In genomic region chr1:983736-984475, GRCh38 we compare ENCODE assay signal across 6 cellular contexts. TPM values are rescaled to one million over a fixed set of nuclear protein-coding genes. Genes with fewer than 3 reads are reported as not detected.
DNase-seq lines count a peak whose midpoint lies in the region; ATAC-seq, FAIRE-seq and TF ChIP-seq lines count a peak whose summit lies in the region.

No MANE protein-coding gene starts in this region.

- DNase-seq in NCI-H1105 treated with DMSO at 0.1 percent for 48 hours (lab: John Stamatoyannopoulos, UW) (peak; percentile 22), NCI-H1105 (lab: John Stamatoyannopoulos, UW) (no peak), keratinocyte (ENCODE audit: low read depth, low spot score) (no peak), transverse colon (peak; percentile 51), mucosa of gallbladder (ENCODE audit: low spot score) (no peak)
- peak; percentile 65 for DNase-seq in activated T-cell treated with anti-CD3 and anti-CD28 coated beads, Interleukin-2, amount 50 U/mL, for 4 hours

- H3K4me2 ChIP-seq in keratinocyte (ENCODE audit: control insufficient read depth, extremely low read depth, insufficient read depth, low read depth, low read length), result no peak overlapping the region

- H3K27me3 Mint-ChIP-seq in activated T-cell treated with anti-CD3 and anti-CD28 coated beads, Interleukin-2, amount 50 U/mL, for 4 hours (ENCODE audit: low read depth), result peaks cover 36% of the 10 kb centered on the region

- H3K9me3 ChIP-seq in keratinocyte (ENCODE audit: control insufficient read depth, low read depth, low read length), result no peaks in the 10 kb centered on the region
- H3K9me3 ChIP-seq in transverse colon, result no peaks in the 10 kb centered on the region

- ATAC-seq in activated T-cell treated with anti-CD3 and anti-CD28 coated beads, Interleukin-2, amount 50 U/mL, for 4 hours, result peak; percentile 72 to 82

- no peaks in the 10 kb centered on the region for H3K4me1 Mint-ChIP-seq in activated T-cell treated with anti-CD3 and anti-CD28 coated beads, Interleukin-2, amount 50 U/mL, for 4 hours (ENCODE audit: low read depth)

- H3K27ac ChIP-seq in keratinocyte (ENCODE audit: control insufficient read depth, insufficient read depth, low read length) (no peak overlapping the region), transverse colon (no peak overlapping the region)

- H3K36me3 ChIP-seq in keratinocyte (ENCODE audit: control insufficient read depth in 2 of 2, extremely low read depth in 1 of 2, insufficient read depth in 2 of 2, low read length in 2 of 2) (no peaks in the 10 kb centered on the region), transverse colon (no peaks in the 10 kb centered on the region)

- no peaks in the 10 kb centered on the region for H3K9me1 ChIP-seq in keratinocyte (ENCODE audit: control insufficient read depth, extremely low read depth, insufficient read depth, low read length)

- no peaks in the 10 kb centered on the region for H3K9me3 Mint-ChIP-seq in activated T-cell treated with anti-CD3 and anti-CD28 coated beads, Interleukin-2, amount 50 U/mL, for 4 hours

- H3K4me3 ChIP-seq in keratinocyte (ENCODE audit: control insufficient read depth in 2 of 3, extremely low read depth in 1 of 3, insufficient read depth in 2 of 3, low read depth in 1 of 3, low read length in 3 of 3) (no peak overlapping the region), transverse colon (no peak overlapping the region)

- dilution Hi-C loops in keratinocyte (cut with MboI; ENCODE audit: extremely low pct_ligation_motif_present, low sequenced_read_pairs), result no loop called here

- H3K4me3 Mint-ChIP-seq in activated T-cell treated with anti-CD3 and anti-CD28 coated beads, Interleukin-2, amount 50 U/mL, for 4 hours, result no peak overlapping the region

- peak in 2 of 3 experiments; percentile 90 to 91 for TF ChIP-seq CTCF in keratinocyte (optimal IDR thresholded peaks at IDR 0.05 in 1 of 3, IDR thresholded peaks at IDR 0.05 in 1 of 3, conservative IDR thresholded peaks at IDR 0.05 in 1 of 3; ENCODE audit: extremely low read depth in 1 of 3, insufficient read depth in 2 of 3, low read length in 3 of 3)
- peak; percentile 55 to 99 (median 96) for TF ChIP-seq CTCF in transverse colon (IDR thresholded peaks at IDR 0.05)

- no peak overlapping the region for H2AFZ ChIP-seq in keratinocyte (ENCODE audit: control insufficient read depth, low read length)

- 25 to 40% methylated on average over 3 to 29 of the region's 32 CpGs for WGBS in transverse colon (ENCODE audit: low coverage in 1 of 2), 2 donors

- H3K27me3 ChIP-seq in keratinocyte (ENCODE audit: control insufficient read depth, extremely low read depth, insufficient read depth, low read length) (peaks cover 51% of the 10 kb centered on the region), transverse colon (peaks cover 72% of the 10 kb centered on the region)

- TF ChIP-seq EP300 in transverse colon (IDR thresholded peaks at IDR 0.05; ENCODE audit: low read depth), result no peak

- no peak for FAIRE-seq in keratinocyte (lab: Jason Lieb, UNC)

- H3K4me1 ChIP-seq in keratinocyte (ENCODE audit: control insufficient read depth, extremely low read depth, insufficient read depth, low read length), result no peaks in the 10 kb centered on the region
- peaks cover 0 to 6% (median 2%) of the 10 kb centered on the region in 4 donors for H3K4me1 ChIP-seq in transverse colon

- no peak for TF ChIP-seq POLR2A in transverse colon (IDR thresholded peaks at IDR 0.05)

- intact Hi-C loops in transverse colon (cut with DNase I; ENCODE audit: low total_unique reads), result loop anchor here (2.0 kb wide), 1 partner anchor 79 kb away; no protein-coding TSS in a partner anchor

- no peak overlapping the region for H3K9ac ChIP-seq in keratinocyte (ENCODE audit: control insufficient read depth, extremely low read depth, insufficient read depth, low read length)

- in situ Hi-C loops in transverse colon (cut with MboI; ENCODE audit: low pct_ligation_motif_present in 1 of 4, low pct_unique_long_range_greater_than_20kb in 1 of 4, low sequenced_read_pairs in 3 of 4), result no loop called here

- H3K79me2 ChIP-seq in keratinocyte (ENCODE audit: control insufficient read depth, insufficient read depth, low read length), result no peaks in the 10 kb centered on the region

- no peaks in the 10 kb centered on the region for H3K36me3 Mint-ChIP-seq in activated T-cell treated with anti-CD3 and anti-CD28 coated beads, Interleukin-2, amount 50 U/mL, for 4 hours (ENCODE audit: insufficient read depth)

- H4K20me1 ChIP-seq in keratinocyte (ENCODE audit: control insufficient read depth, extremely low read depth, insufficient read depth, low read length), result no peaks in the 10 kb centered on the region

RNA-seq across cellular contexts. Expression of gene PERM1, which starts 2.0 kb away (rescaled TPM):
- not detected for total RNA-seq in activated T-cell treated with anti-CD3 and anti-CD28 coated beads, Interleukin-2, amount 50 U/mL, for 4 hours
- not detected in 3 replicates for polyA plus RNA-seq in keratinocyte
- polyA plus RNA-seq in keratinocyte (2011; ENCODE audit: low read depth), result not detected
- polyA plus RNA-seq in keratinocyte (2011; cell fraction: cytosol; rRNA removed), result not detected in 2 replicates
- polyA plus RNA-seq in keratinocyte (2011; cell fraction: nucleus; rRNA removed), result not detected in 2 replicates
- polyA plus RNA-seq in keratinocyte (2012; ENCODE audit: low replicate concordance), result 6.3 and 8.5 TPM in 2 replicates
- not detected in 3 replicates for polyA minus RNA-seq in keratinocyte
- not detected for polyA minus RNA-seq in keratinocyte (2011; cell fraction: cytosol; rRNA and poly(A)+ RNA removed)
- polyA minus RNA-seq in keratinocyte (2011; cell fraction: nucleus; rRNA and poly(A)+ RNA removed), result not detected in 2 replicates
- total RNA-seq in transverse colon (under 1 TPM in 1 of 4 donors, not detected in 3; 0.14 TPM), mucosa of gallbladder (0.35 TPM)

RNA-seq across cellular contexts. Expression of gene HES4, which starts 16.0 kb away (rescaled TPM):
- total RNA-seq in activated T-cell treated with anti-CD3 and anti-CD28 coated beads, Interleukin-2, amount 50 U/mL, for 4 hours, result 1 to 10 TPM; 1.3 to 3.0 (median 2.7) TPM
- 3.0 to 14.7 TPM (median 3.1 TPM) in 3 replicates for polyA plus RNA-seq in keratinocyte
- 9.0 TPM for polyA plus RNA-seq in keratinocyte (2011; ENCODE audit: low read depth)
- 4.3 and 19.7 TPM in 2 replicates for polyA plus RNA-seq in keratinocyte (2011; cell fraction: cytosol; rRNA removed)
- polyA plus RNA-seq in keratinocyte (2011; cell fraction: nucleus; rRNA removed), result 35.8 and 69.8 TPM in 2 replicates
- 4.7 and 19.6 TPM in 2 replicates for polyA plus RNA-seq in keratinocyte (2012; ENCODE audit: low replicate concordance)
- 0.35 to 0.79 TPM (median 0.76 TPM) in 3 replicates for polyA minus RNA-seq in keratinocyte
- 22.4 TPM for polyA minus RNA-seq in keratinocyte (2011; cell fraction: cytosol; rRNA and poly(A)+ RNA removed)
- polyA minus RNA-seq in keratinocyte (2011; cell fraction: nucleus; rRNA and poly(A)+ RNA removed), result 5.4 and 11.4 TPM in 2 replicates
- 100 to 1,000 TPM in 1 of 4 donors, 10 to 100 TPM in 3; 10.8 to 140 (median 15.7) TPM for total RNA-seq in transverse colon
- total RNA-seq in mucosa of gallbladder, result 25.6 TPM

RNA-seq across cellular contexts. Expression of gene PLEKHN1, which starts 17.6 kb away (rescaled TPM):
- total RNA-seq in activated T-cell treated with anti-CD3 and anti-CD28 coated beads, Interleukin-2, amount 50 U/mL, for 4 hours, result 1 to 10 TPM; 1.6 to 2.4 (median 1.9) TPM
- polyA plus RNA-seq in keratinocyte, result 2.5 to 4.9 TPM (median 3.8 TPM) in 3 replicates
- 4.0 TPM for polyA plus RNA-seq in keratinocyte (2011; ENCODE audit: low read depth)
- polyA plus RNA-seq in keratinocyte (2011; cell fraction: cytosol; rRNA removed), result 1.4 and 4.6 TPM in 2 replicates
- 14.0 and 25.9 TPM in 2 replicates for polyA plus RNA-seq in keratinocyte (2011; cell fraction: nucleus; rRNA removed)
- 10.0 and 12.7 TPM in 2 replicates for polyA plus RNA-seq in keratinocyte (2012; ENCODE audit: low replicate concordance)
- polyA minus RNA-seq in keratinocyte, result 2.1 to 7.9 TPM (median 2.2 TPM) in 3 replicates
- 5.8 TPM for polyA minus RNA-seq in keratinocyte (2011; cell fraction: cytosol; rRNA and poly(A)+ RNA removed)
- polyA minus RNA-seq in keratinocyte (2011; cell fraction: nucleus; rRNA and poly(A)+ RNA removed), result 9.8 and 12.5 TPM in 2 replicates
- total RNA-seq in transverse colon, result 1 to 10 TPM in 1 of 4 donors, under 1 TPM in 1, not detected in 2; 0.14 to 1.4 TPM
- total RNA-seq in mucosa of gallbladder, result 1.8 TPM

RNA-seq across cellular contexts. Expression of gene KLHL17, which starts 23.5 kb away (rescaled TPM):
- total RNA-seq in activated T-cell treated with anti-CD3 and anti-CD28 coated beads, Interleukin-2, amount 50 U/mL, for 4 hours, result 10 to 100 TPM; 32.1 to 36.6 (median 34.3) TPM
- 6.5 to 17.8 TPM (median 8.5 TPM) in 3 replicates for polyA plus RNA-seq in keratinocyte
- polyA plus RNA-seq in keratinocyte (2011; ENCODE audit: low read depth), result 2.2 TPM
- 1.7 and 3.4 TPM in 2 replicates for polyA plus RNA-seq in keratinocyte (2011; cell fraction: cytosol; rRNA removed)
- polyA plus RNA-seq in keratinocyte (2011; cell fraction: nucleus; rRNA removed), result 61.4 and 81.3 TPM in 2 replicates
- polyA plus RNA-seq in keratinocyte (2012; ENCODE audit: low replicate concordance), result 7.6 TPM in 2 replicates
- polyA minus RNA-seq in keratinocyte, result 3.6 to 4.8 TPM (median 4.2 TPM) in 3 replicates
- 3.3 TPM for polyA minus RNA-seq in keratinocyte (2011; cell fraction: cytosol; rRNA and poly(A)+ RNA removed)
- 12.2 and 13.9 TPM in 2 replicates for polyA minus RNA-seq in keratinocyte (2011; cell fraction: nucleus; rRNA and poly(A)+ RNA removed)
- total RNA-seq in transverse colon, result 10 to 100 TPM; 10.8 to 26.1 (median 11.4) TPM
- 22.5 TPM for total RNA-seq in mucosa of gallbladder

RNA-seq across cellular contexts. Expression of gene NOC2L, which starts 24.9 kb away (rescaled TPM):
- 100 to 1,000 TPM; 292 to 315 (median 315) TPM for total RNA-seq in activated T-cell treated with anti-CD3 and anti-CD28 coated beads, Interleukin-2, amount 50 U/mL, for 4 hours
- polyA plus RNA-seq in keratinocyte, result 51.0 to 74.0 TPM (median 51.8 TPM) in 3 replicates
- 67.1 TPM for polyA plus RNA-seq in keratinocyte (2011; ENCODE audit: low read depth)
- 36.0 and 57.5 TPM in 2 replicates for polyA plus RNA-seq in keratinocyte (2011; cell fraction: cytosol; rRNA removed)
- polyA plus RNA-seq in keratinocyte (2011; cell fraction: nucleus; rRNA removed), result 85.1 and 88.1 TPM in 2 replicates
- 43.6 and 94.6 TPM in 2 replicates for polyA plus RNA-seq in keratinocyte (2012; ENCODE audit: low replicate concordance)
- polyA minus RNA-seq in keratinocyte, result 74.9 to 110 TPM (median 79.2 TPM) in 3 replicates
- 114 TPM for polyA minus RNA-seq in keratinocyte (2011; cell fraction: cytosol; rRNA and poly(A)+ RNA removed)
- 55.0 and 58.8 TPM in 2 replicates for polyA minus RNA-seq in keratinocyte (2011; cell fraction: nucleus; rRNA and poly(A)+ RNA removed)
- 10 to 100 TPM; 17.6 to 50.4 (median 31.6) TPM for total RNA-seq in transverse colon
- total RNA-seq in mucosa of gallbladder, result 54.1 TPM

Comparison
In these comparisons a context has a peak if more than half of its experiments do, and no peak if none do; other contexts are left out.
1. DNase-seq: peak in NCI-H1105 treated with DMSO at 0.1 percent for 48 hours (single experiment), activated T-cell treated with anti-CD3 and anti-CD28 coated beads, Interleukin-2, amount 50 U/mL, for 4 hours (single experiment) and transverse colon (single experiment); none in NCI-H1105 (single experiment), keratinocyte (single experiment) and mucosa of gallbladder (single experiment).